1 cellular context compared by ENCODE assay signal in genomic region chr17:1716076-1716911, GRCh38.
TF ChIP-seq lines count a peak whose summit lies in the region.

No MANE protein-coding gene starts in this region.

TF ChIP-seq in HEK293, 187 proteins besides CTCF, POLR2A, EP300 and RAD21 (continued from another document and continues in another):
- TF ChIP-seq ZBTB10 (tag by site-specific recombination; IDR thresholded peaks at IDR 0.05) = peak; percentile 88; the same call in 1 of the 2 replicates
- no peak for TF ChIP-seq ZNF169 (tag by site-specific recombination; IDR thresholded peaks at IDR 0.05)
- TF ChIP-seq IKZF3 (tag by site-specific recombination; IDR thresholded peaks at IDR 0.05) = 0 out of 2 replicates have a peak, but pooled peaks have one; percentile 90
- 0 out of 2 replicates have a peak, but pooled peaks have one; percentile 64 for TF ChIP-seq ZNF2 (tag by site-specific recombination; IDR thresholded peaks at IDR 0.05)
- no peak for TF ChIP-seq ZNF175 (tag by site-specific recombination; IDR thresholded peaks at IDR 0.05)
- no peak for TF ChIP-seq FEZF1 (tag by site-specific recombination; IDR thresholded peaks at IDR 0.05)
- no peak for TF ChIP-seq ZNF544 (tag by site-specific recombination; IDR thresholded peaks at IDR 0.05)
- no peak for TF ChIP-seq ZNF777 (tag by site-specific recombination; IDR thresholded peaks at IDR 0.05; ENCODE audit: borderline replicate concordance)
- TF ChIP-seq ZBTB26 (tag by site-specific recombination; optimal IDR thresholded peaks at IDR 0.05) = peak; percentile 49
- TF ChIP-seq, protein P1, sequence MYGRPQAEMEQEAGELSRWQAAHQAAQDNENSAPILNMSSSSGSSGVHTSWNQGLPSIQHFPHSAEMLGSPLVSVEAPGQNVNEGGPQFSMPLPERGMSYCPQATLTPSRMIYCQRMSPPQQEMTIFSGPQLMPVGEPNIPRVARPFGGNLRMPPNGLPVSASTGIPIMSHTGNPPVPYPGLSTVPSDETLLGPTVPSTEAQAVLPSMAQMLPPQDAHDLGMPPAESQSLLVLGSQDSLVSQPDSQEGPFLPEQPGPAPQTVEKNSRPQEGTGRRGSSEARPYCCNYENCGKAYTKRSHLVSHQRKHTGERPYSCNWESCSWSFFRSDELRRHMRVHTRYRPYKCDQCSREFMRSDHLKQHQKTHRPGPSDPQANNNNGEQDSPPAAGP (tag by site-specific recombination; IDR thresholded peaks at IDR 0.05) = peak; percentile 67
- TF ChIP-seq HOXC10 (CRISPR knock-in tag; IDR thresholded peaks at IDR 0.05) = no peak; the same call in 1 of the 2 replicates
- TF ChIP-seq ZNF571 (tag by site-specific recombination; IDR thresholded peaks at IDR 0.05) = no peak
- TF ChIP-seq, protein P2, sequence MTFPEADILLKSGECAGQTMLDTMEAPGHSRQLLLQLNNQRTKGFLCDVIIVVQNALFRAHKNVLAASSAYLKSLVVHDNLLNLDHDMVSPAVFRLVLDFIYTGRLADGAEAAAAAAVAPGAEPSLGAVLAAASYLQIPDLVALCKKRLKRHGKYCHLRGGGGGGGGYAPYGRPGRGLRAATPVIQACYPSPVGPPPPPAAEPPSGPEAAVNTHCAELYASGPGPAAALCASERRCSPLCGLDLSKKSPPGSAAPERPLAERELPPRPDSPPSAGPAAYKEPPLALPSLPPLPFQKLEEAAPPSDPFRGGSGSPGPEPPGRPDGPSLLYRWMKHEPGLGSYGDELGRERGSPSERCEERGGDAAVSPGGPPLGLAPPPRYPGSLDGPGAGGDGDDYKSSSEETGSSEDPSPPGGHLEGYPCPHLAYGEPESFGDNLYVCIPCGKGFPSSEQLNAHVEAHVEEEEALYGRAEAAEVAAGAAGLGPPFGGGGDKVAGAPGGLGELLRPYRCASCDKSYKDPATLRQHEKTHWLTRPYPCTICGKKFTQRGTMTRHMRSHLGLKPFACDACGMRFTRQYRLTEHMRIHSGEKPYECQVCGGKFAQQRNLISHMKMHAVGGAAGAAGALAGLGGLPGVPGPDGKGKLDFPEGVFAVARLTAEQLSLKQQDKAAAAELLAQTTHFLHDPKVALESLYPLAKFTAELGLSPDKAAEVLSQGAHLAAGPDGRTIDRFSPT (tag by site-specific recombination; IDR thresholded peaks at IDR 0.05) = 0 out of 2 replicates have a peak, but pooled peaks have one; percentile 10
- TF ChIP-seq ZNF704 (tag by site-specific recombination; IDR thresholded peaks at IDR 0.05) = peak; percentile 99
- TF ChIP-seq ZNF423 (tag by site-specific recombination; IDR thresholded peaks at IDR 0.05) = 0 out of 2 replicates have a peak, but pooled peaks have one; percentile 27
- TF ChIP-seq, protein P3, sequence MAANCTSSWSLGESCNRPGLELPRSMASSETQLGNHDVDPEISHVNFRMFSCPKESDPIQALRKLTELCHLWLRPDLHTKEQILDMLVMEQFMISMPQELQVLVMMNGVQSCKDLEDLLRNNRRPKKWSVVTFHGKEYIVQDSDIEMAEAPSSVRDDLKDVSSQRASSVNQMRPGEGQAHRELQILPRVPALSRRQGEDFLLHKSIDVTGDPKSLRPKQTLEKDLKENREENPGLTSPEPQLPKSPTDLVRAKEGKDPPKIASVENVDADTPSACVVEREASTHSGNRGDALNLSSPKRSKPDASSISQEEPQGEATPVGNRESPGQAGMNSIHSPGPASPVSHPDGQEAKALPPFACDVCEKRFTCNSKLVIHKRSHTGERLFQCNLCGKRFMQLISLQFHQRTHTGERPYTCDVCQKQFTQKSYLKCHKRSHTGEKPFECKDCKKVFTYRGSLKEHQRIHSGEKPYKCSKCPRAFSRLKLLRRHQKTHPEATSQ (tag by site-specific recombination; IDR thresholded peaks at IDR 0.05) = no peak
- TF ChIP-seq ZNF335 (tag by site-specific recombination; conservative IDR thresholded peaks at IDR 0.05) = peak; percentile 99
- 0 out of 2 replicates have a peak, but pooled peaks have one; percentile 28 for TF ChIP-seq ZNF610 (tag by site-specific recombination; IDR thresholded peaks at IDR 0.05; ENCODE audit: borderline replicate concordance)
- no peak for TF ChIP-seq ZNF184 (tag by site-specific recombination; IDR thresholded peaks at IDR 0.05)
- TF ChIP-seq ZBTB7A (tag by site-specific recombination; IDR thresholded peaks at IDR 0.05; ENCODE audit: low read depth) = peak; percentile 92
- TF ChIP-seq, protein P4, sequence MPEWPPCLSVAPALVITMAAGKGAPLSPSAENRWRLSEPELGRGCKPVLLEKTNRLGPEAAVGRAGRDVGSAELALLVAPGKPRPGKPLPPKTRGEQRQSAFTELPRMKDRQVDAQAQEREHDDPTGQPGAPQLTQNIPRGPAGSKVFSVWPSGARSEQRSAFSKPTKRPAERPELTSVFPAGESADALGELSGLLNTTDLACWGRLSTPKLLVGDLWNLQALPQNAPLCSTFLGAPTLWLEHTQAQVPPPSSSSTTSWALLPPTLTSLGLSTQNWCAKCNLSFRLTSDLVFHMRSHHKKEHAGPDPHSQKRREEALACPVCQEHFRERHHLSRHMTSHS (tag by site-specific recombination; IDR thresholded peaks at IDR 0.05) = no peak
- no peak for TF ChIP-seq OVOL3 (tag by site-specific recombination; IDR thresholded peaks at IDR 0.05)
- TF ChIP-seq ZNF18 (tag by site-specific recombination; IDR thresholded peaks at IDR 0.05) = no peak
- TF ChIP-seq ZNF239 (tag by site-specific recombination; IDR thresholded peaks at IDR 0.05) = no peak
- peak; percentile 42 for TF ChIP-seq SP7 (tag by site-specific recombination; IDR thresholded peaks at IDR 0.05)
- TF ChIP-seq ZNF292 (tag by site-specific recombination; IDR thresholded peaks at IDR 0.05; ENCODE audit: borderline replicate concordance, low read depth) = no peak
- TF ChIP-seq ZNF660 (tag by site-specific recombination; IDR thresholded peaks at IDR 0.05) = no peak; the same call in 1 of the 2 replicates
- TF ChIP-seq KLF16 (tag by site-specific recombination; IDR thresholded peaks at IDR 0.05) = peak; percentile 86
- TF ChIP-seq, protein P5, sequence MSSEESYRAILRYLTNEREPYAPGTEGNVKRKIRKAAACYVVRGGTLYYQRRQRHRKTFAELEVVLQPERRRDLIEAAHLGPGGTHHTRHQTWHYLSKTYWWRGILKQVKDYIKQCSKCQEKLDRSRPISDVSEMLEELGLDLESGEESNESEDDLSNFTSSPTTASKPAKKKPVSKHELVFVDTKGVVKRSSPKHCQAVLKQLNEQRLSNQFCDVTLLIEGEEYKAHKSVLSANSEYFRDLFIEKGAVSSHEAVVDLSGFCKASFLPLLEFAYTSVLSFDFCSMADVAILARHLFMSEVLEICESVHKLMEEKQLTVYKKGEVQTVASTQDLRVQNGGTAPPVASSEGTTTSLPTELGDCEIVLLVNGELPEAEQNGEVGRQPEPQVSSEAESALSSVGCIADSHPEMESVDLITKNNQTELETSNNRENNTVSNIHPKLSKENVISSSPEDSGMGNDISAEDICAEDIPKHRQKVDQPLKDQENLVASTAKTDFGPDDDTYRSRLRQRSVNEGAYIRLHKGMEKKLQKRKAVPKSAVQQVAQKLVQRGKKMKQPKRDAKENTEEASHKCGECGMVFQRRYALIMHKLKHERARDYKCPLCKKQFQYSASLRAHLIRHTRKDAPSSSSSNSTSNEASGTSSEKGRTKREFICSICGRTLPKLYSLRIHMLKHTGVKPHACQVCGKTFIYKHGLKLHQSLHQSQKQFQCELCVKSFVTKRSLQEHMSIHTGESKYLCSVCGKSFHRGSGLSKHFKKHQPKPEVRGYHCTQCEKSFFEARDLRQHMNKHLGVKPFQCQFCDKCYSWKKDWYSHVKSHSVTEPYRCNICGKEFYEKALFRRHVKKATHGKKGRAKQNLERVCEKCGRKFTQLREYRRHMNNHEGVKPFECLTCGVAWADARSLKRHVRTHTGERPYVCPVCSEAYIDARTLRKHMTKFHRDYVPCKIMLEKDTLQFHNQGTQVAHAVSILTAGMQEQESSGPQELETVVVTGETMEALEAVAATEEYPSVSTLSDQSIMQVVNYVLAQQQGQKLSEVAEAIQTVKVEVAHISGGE (tag by site-specific recombination; conservative IDR thresholded peaks at IDR 0.05; ENCODE audit: low read depth) = 0 out of 2 replicates have a peak, but pooled peaks have one; percentile 29
- no peak for TF ChIP-seq ZNF677 (tag by site-specific recombination; IDR thresholded peaks at IDR 0.05)
- no peak; the same call in 1 of the 2 replicates for TF ChIP-seq ZNF341 (tag by site-specific recombination; IDR thresholded peaks at IDR 0.05; ENCODE audit: low read depth)
- peak; percentile 99 for TF ChIP-seq ZNF629 (tag by site-specific recombination; IDR thresholded peaks at IDR 0.05)
- no peak for TF ChIP-seq MYNN (tag by site-specific recombination; IDR thresholded peaks at IDR 0.05; ENCODE audit: borderline replicate concordance)
- peak; percentile 81 for TF ChIP-seq ZBTB17 (tag by site-specific recombination; IDR thresholded peaks at IDR 0.05)
- no peak for TF ChIP-seq HOXA7 (CRISPR knock-in tag; IDR thresholded peaks at IDR 0.05; ENCODE audit: borderline replicate concordance)
- TF ChIP-seq, protein P6, sequence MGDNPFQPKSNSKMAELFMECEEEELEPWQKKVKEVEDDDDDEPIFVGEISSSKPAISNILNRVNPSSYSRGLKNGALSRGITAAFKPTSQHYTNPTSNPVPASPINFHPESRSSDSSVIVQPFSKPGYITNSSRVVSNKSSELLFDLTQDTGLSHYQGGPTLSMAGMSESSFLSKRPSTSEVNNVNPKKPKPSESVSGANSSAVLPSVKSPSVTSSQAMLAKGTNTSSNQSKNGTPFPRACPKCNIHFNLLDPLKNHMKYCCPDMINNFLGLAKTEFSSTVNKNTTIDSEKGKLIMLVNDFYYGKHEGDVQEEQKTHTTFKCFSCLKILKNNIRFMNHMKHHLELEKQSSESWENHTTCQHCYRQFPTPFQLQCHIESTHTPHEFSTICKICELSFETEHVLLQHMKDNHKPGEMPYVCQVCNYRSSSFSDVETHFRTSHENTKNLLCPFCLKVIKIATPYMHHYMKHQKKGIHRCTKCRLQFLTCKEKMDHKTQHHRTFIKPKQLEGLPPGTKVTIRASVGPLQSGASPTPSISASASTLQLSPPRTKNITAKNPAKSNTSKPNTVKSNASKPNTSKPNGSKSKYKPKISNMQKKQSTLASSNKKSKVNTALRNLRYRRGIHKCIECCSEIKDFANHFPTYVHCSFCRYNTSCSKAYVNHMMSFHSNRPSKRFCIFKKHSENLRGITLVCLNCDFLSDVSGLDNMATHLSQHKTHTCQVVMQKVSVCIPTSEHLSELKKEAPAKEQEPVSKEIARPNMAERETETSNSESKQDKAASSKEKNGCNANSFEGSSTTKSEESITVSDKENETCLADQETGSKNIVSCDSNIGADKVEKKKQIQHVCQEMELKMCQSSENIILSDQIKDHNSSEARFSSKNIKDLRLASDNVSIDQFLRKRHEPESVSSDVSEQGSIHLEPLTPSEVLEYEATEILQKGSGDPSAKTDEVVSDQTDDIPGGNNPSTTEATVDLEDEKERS (tag by site-specific recombination; IDR thresholded peaks at IDR 0.05) = no peak
